Comparison of ENCODE assay signal across 8 cellular contexts in the genomic region with DNA sequence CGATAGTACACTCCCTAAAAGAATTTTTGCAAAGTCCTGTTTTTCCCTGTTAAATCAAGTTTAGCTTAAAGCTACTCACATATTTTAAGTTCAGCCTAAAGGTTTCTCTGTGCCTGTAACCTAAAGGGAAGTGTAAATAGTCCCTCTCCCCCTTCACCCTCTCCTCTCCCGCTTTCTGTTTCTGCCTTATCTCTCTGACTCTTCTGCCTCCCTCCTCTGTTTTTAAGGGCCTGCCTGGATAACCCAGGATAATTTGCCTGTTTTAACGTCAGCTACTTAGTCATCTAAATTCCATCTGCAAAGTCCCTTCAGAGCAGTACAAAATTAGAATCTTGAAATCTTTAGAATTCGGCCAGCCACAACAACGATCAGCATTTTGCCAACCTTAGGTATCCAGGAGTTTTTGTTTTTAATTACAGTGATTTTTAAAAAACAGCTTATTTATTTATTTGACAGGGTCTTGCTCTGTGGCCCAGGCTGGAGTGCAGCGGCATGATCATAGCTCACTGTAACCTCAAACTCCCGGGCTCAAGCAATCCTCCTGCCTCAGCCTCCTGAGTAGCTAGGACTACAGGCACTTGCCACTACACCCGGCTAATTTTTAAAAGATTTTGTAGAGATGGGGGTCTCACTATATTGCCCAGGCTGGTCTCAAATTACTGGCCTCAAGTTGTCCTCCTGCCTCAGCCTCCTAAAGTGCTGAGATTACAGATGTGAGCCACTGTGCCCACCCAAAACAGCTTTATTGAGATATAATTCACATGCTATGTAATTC.
DNase-seq lines count a peak whose midpoint lies in the region; ATAC-seq and TF ChIP-seq lines count a peak whose summit lies in the region.

No MANE protein-coding gene starts in this region.

- DNase-seq in activated CD4-positive, alpha-beta T cell treated with anti-CD3 and anti-CD28 coated beads, Interleukin-2, amount 10 ng/mL, durations not matched to agents 7 days and 5 days = no peak
- no peak for DNase-seq in activated CD4-positive, alpha-beta T cell treated with anti-CD3 and anti-CD28 coated beads for 4 hours
- DNase-seq in RPMI7951 (ENCODE audit: low read depth) = peak; percentile 75
- no peak for DNase-seq in endothelial cell (ENCODE audit: low spot score)
- DNase-seq in myocyte (ENCODE audit: low read depth) = peak; percentile 45
- DNase-seq in cerebellar cortex (ENCODE audit: low spot score) = no peak
- DNase-seq in anterior cingulate cortex (lab: John Stamatoyannopoulos, UW) = no peak

- peaks cover 4% of the 10 kb centered on the region for H3K27me3 Mint-ChIP-seq in activated CD4-positive, alpha-beta T cell treated with anti-CD3 and anti-CD28 coated beads, Interleukin-2, amount 10 ng/mL, durations not matched to agents 7 days and 5 days
- H3K27me3 Mint-ChIP-seq in endothelial cell (ENCODE audit: unreplicated experiment) = peaks cover 3% of the 10 kb centered on the region

- H3K36me3 Mint-ChIP-seq in activated CD4-positive, alpha-beta T cell treated with anti-CD3 and anti-CD28 coated beads, Interleukin-2, amount 10 ng/mL, durations not matched to agents 7 days and 5 days (ENCODE audit: low read depth) = no peaks in the 10 kb centered on the region
- H3K36me3 Mint-ChIP-seq in endothelial cell (ENCODE audit: low read depth, unreplicated experiment) = peaks cover 15% of the 10 kb centered on the region

- TF ChIP-seq CTCF in endothelial cell (IDR thresholded peaks at IDR 0.05; ENCODE audit: unreplicated experiment) = no peak

- H3K4me3 Mint-ChIP-seq in activated CD4-positive, alpha-beta T cell treated with anti-CD3 and anti-CD28 coated beads, Interleukin-2, amount 10 ng/mL, durations not matched to agents 7 days and 5 days = peak overlapping the region; percentile 55
- H3K4me3 Mint-ChIP-seq in endothelial cell (ENCODE audit: unreplicated experiment) = peak overlapping the region; percentile 68

- H3K4me1 Mint-ChIP-seq in activated CD4-positive, alpha-beta T cell treated with anti-CD3 and anti-CD28 coated beads, Interleukin-2, amount 10 ng/mL, durations not matched to agents 7 days and 5 days = peaks cover 18% of the 10 kb centered on the region
- peaks cover 6% of the 10 kb centered on the region for H3K4me1 Mint-ChIP-seq in endothelial cell (ENCODE audit: unreplicated experiment)

- H3K9me3 Mint-ChIP-seq in activated CD4-positive, alpha-beta T cell treated with anti-CD3 and anti-CD28 coated beads, Interleukin-2, amount 10 ng/mL, durations not matched to agents 7 days and 5 days = no peaks in the 10 kb centered on the region
- H3K9me3 Mint-ChIP-seq in endothelial cell (ENCODE audit: unreplicated experiment) = peaks cover 10% of the 10 kb centered on the region

- peak; percentile 11 for ATAC-seq in HG02885 (IDR thresholded peaks at IDR 0.05; ENCODE audit: poor library complexity, unreplicated experiment)

- POLR2A ChIA-PET in activated CD4-positive, alpha-beta T cell treated with anti-CD3 and anti-CD28 coated beads, Interleukin-2, amount 10 ng/mL, durations not matched to agents 7 days and 5 days (lab: Charles Lee) = interaction anchor here (0.6 to 1.6 kb wide), 3 partner anchors 26 to 202 kb away, joined by 3 to 4 read pairs (median 3); no protein-coding TSS in a partner anchor

- CTCF ChIA-PET in activated CD4-positive, alpha-beta T cell treated with anti-CD3 and anti-CD28 coated beads, Interleukin-2, amount 10 ng/mL, durations not matched to agents 7 days and 5 days (lab: Charles Lee) = interaction anchor here (0.6 to 5.8 kb wide), 43 partner anchors 9 to 642 kb away, joined by 3 to 67 read pairs (median 4); a partner anchor contains a TSS

- peak overlapping the region; percentile 88 for H3K27ac Mint-ChIP-seq in activated CD4-positive, alpha-beta T cell treated with anti-CD3 and anti-CD28 coated beads, Interleukin-2, amount 10 ng/mL, durations not matched to agents 7 days and 5 days
- H3K27ac Mint-ChIP-seq in endothelial cell (ENCODE audit: unreplicated experiment) = peak overlapping the region; percentile 50

Comparison
In these comparisons a context has a peak if more than half of its experiments do, and no peak if none do; other contexts are left out.
1. DNase-seq: peak in RPMI7951 (single experiment) and myocyte (single experiment); none in activated CD4-positive, alpha-beta T cell treated with anti-CD3 and anti-CD28 coated beads, Interleukin-2, amount 10 ng/mL, durations not matched to agents 7 days and 5 days (single experiment), activated CD4-positive, alpha-beta T cell treated with anti-CD3 and anti-CD28 coated beads for 4 hours (0 of 2), endothelial cell (single experiment), cerebellar cortex (single experiment) and anterior cingulate cortex (0 of 58).